Comparison of ENCODE assay signal across 1 cellular context in the genomic region with DNA sequence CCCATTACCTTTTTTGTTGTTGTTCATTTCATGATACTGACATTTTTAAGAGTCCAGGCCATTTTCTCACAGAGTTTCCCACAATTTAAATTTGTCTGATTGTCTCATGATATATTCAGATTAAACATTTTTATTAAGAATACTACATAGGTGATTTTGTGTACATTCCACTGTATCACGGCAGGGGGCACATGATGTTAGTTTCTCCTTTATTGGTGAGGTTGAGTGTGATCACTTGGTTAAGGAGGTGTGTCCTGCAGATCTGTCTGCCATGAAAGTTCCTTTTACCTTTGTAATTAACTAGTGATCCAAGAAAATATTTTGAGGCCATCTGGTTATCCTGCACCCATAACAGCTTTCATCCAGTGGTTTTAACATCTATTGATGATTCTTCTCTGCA.
TF ChIP-seq lines count a peak whose summit lies in the region.

No MANE protein-coding gene starts in this region.

TF ChIP-seq in GM12878, 131 proteins besides CTCF, POLR2A, EP300 and RAD21:
- no peak for TF ChIP-seq IKZF1 (conservative IDR thresholded peaks at IDR 0.05)
- TF ChIP-seq SMC3 (IDR thresholded peaks at IDR 0.05; ENCODE audit: borderline replicate concordance, low read length): peak; percentile 42; the same call in 1 of the 2 replicates
